In genomic region chr16:58027341-58028167, GRCh38 we compare ENCODE assay signal across 8 cellular contexts. TPM values are rescaled to one million over a fixed set of nuclear protein-coding genes. Genes with fewer than 3 reads are reported as not detected.
DNase-seq lines count a peak whose midpoint lies in the region; ATAC-seq and TF ChIP-seq lines count a peak whose summit lies in the region.

No MANE protein-coding gene starts in this region.

- DNase-seq in BE2C (no peak), NCI-H146 treated with DMSO at 0.1 percent for 48 hours (lab: John Stamatoyannopoulos, UW; ENCODE audit: unreplicated experiment) (peak; percentile 7), mucosa of descending colon (peak; percentile 78 to 82 (median 80)), GDM1 (lab: John Stamatoyannopoulos, UW) (no peak)
- no peak for DNase-seq in effector memory CD8-positive, alpha-beta T cell
- no peak for DNase-seq in activated T-cell treated with anti-CD3 and anti-CD28 coated beads, Interleukin-2, amount 50 U/mL, for 1 hour

- no peaks in the 10 kb centered on the region for H3K9me3 ChIP-seq in BE2C
- no peaks in the 10 kb centered on the region for H3K9me3 ChIP-seq in mucosa of descending colon

- intact Hi-C loops in mucosa of descending colon (cut with DNase I, micrococcal nuclease): no loop called here

- peaks cover 14 to 26% of the 10 kb centered on the region in 2 donors for H3K27me3 Mint-ChIP-seq in effector memory CD8-positive, alpha-beta T cell

- H3K36me3 Mint-ChIP-seq in effector memory CD8-positive, alpha-beta T cell (ENCODE audit: insufficient read depth): peaks cover 3% of the 10 kb centered on the region

- peaks cover 39% of the 10 kb centered on the region for H3K27me3 ChIP-seq in BE2C

- H3K4me1 ChIP-seq in BE2C (peaks cover 21% of the 10 kb centered on the region), mucosa of descending colon (ENCODE audit: low read depth) (peaks cover 45% of the 10 kb centered on the region)

- peaks cover 8 to 13% of the 10 kb centered on the region in 2 donors for H3K4me1 Mint-ChIP-seq in effector memory CD8-positive, alpha-beta T cell (ENCODE audit: low read depth in 2 of 2)

- H3K4me3 Mint-ChIP-seq in effector memory CD8-positive, alpha-beta T cell: peak overlapping the region; percentile 47 to 94

- ATAC-seq in effector memory CD8-positive, alpha-beta T cell (replicated peaks): no peak
- ATAC-seq in mucosa of descending colon: peak; percentile 49
- ATAC-seq in GM19463 (IDR thresholded peaks at IDR 0.05; ENCODE audit: unreplicated experiment): no peak
- no peak for ATAC-seq in GM19467 (IDR thresholded peaks at IDR 0.05; ENCODE audit: unreplicated experiment)

- H3K4me3 ChIP-seq in BE2C (ENCODE audit: low read depth, low read length) (peak overlapping the region; percentile 61), mucosa of descending colon (peak overlapping the region; percentile 92)

- no peak for TF ChIP-seq CTCF in BE2C (IDR thresholded peaks at IDR 0.05; ENCODE audit: low read depth, low read length)
- no peak for TF ChIP-seq CTCF in mucosa of descending colon (IDR thresholded peaks at IDR 0.05)

- no peaks in the 10 kb centered on the region for H3K9me3 Mint-ChIP-seq in effector memory CD8-positive, alpha-beta T cell

- peak overlapping the region in 1 of 2 donors; percentile 32 for H3K27ac Mint-ChIP-seq in effector memory CD8-positive, alpha-beta T cell

- no peaks in the 10 kb centered on the region for H3K36me3 ChIP-seq in BE2C
- no peaks in the 10 kb centered on the region for H3K36me3 ChIP-seq in mucosa of descending colon (ENCODE audit: low read depth)

RNA-seq across cellular contexts. Expression of gene MMP15, which starts 2.0 kb away (rescaled TPM):
- polyA plus RNA-seq in BE2C (2012; ENCODE audit: insufficient read depth, insufficient read length, low read depth): 49.0 TPM
- 100 to 1,000 TPM in 1 of 3 donors, 10 to 100 TPM in 2; 57.9 to 140 (median 96.5) TPM for total RNA-seq in mucosa of descending colon

RNA-seq across cellular contexts. Expression of gene USB1, which starts 26.3 kb away (rescaled TPM):
- polyA plus RNA-seq in BE2C (2012; ENCODE audit: insufficient read depth, insufficient read length, low read depth): 40.6 TPM
- 10 to 100 TPM; 45.1 to 50.2 (median 47.4) TPM for total RNA-seq in mucosa of descending colon

RNA-seq across cellular contexts. Expression of gene ZNF319, which starts 27.1 kb away (rescaled TPM):
- polyA plus RNA-seq in BE2C (2012; ENCODE audit: insufficient read depth, insufficient read length, low read depth): 7.1 TPM
- total RNA-seq in mucosa of descending colon: 1 to 10 TPM; 5.9 to 9.7 (median 7.3) TPM

RNA-seq across cellular contexts. Expression of gene CNGB1, which starts 56.6 kb away (rescaled TPM):
- polyA plus RNA-seq in BE2C (2012; ENCODE audit: insufficient read depth, insufficient read length, low read depth): 3.8 TPM
- 1 to 10 TPM in 1 of 3 donors, under 1 TPM in 2; 0.14 to 2.0 (median 0.55) TPM for total RNA-seq in mucosa of descending colon

Comparison
In these comparisons a context has a peak if more than half of its experiments do, and no peak if none do; other contexts are left out.
1. DNase-seq: peak in NCI-H146 treated with DMSO at 0.1 percent for 48 hours (single experiment) and mucosa of descending colon (3 of 3); none in BE2C (single experiment), effector memory CD8-positive, alpha-beta T cell (0 of 3), GDM1 (single experiment) and activated T-cell treated with anti-CD3 and anti-CD28 coated beads, Interleukin-2, amount 50 U/mL, for 1 hour (single experiment).